In genomic region chr6:17615794-17616193, GRCh38 we compare ENCODE assay signal across 35 cellular contexts.
"Had no signal": no experiment of that assay in that cellular context is flagged by ENCODE, and none has a peak within 500 bp of the region (broad histone marks: within the 10 kb centered on the region; RNA-seq: fewer than 3 reads in every experiment).

No MANE protein-coding gene starts in this region.

- ATAC-seq: activated CD8-positive, alpha-beta T cell treated with anti-CD3 and anti-CD28 coated beads for 36 hours; activated naive CD4-positive, alpha-beta T cell treated with anti-CD3 and anti-CD28 coated beads, Interleukin-2, amount 50 U/mL, for 72 hours; activated T-cell treated with anti-CD3 and anti-CD28 coated beads, Interleukin-2, amount 50 U/mL, for 4 hours; activated T-cell treated with anti-CD3 and anti-CD28 coated beads, Interleukin-2, amount 50 U/mL, for 72 hours; activated T-helper 17 cell treated with anti-CD3 and anti-CD28 coated beads, Interleukin-2, amount 50 U/mL, for 72 hours; body of pancreas had no signal

- H3K9me3 ChIP-seq: adrenal gland, body of pancreas, breast epithelium had no signal

- H3K27me3 ChIP-seq: adrenal gland, body of pancreas, brain microvascular endothelial cell, breast epithelium had no signal

- H3K4me1 ChIP-seq: adrenal gland, breast epithelium had no signal

- H3K4me3 ChIP-seq: adrenal gland, body of pancreas, breast epithelium had no signal

- H3K27ac ChIP-seq: adrenal gland, body of pancreas, brain microvascular endothelial cell, breast epithelium, VCaP had no signal

- DNase-seq: activated B cell treated with CpG ODN at 0.5 μM for 24 hours; activated CD4-positive, alpha-beta memory T cell treated with anti-CD3 and anti-CD28 coated beads for 36 hours; activated CD4-positive, alpha-beta T cell treated with anti-CD3 and anti-CD28 coated beads for 4 hours; activated CD4-positive, alpha-beta T cell treated with anti-CD3 and anti-CD28 coated beads, Interleukin-2, amount 10 ng/mL, durations not matched to agents 24 days and 14 days; activated CD4-positive, alpha-beta T cell treated with anti-CD3 and anti-CD28 coated beads, Interleukin-2, amount 50 U/mL, for 1 hour; activated CD4-positive, alpha-beta T cell treated with anti-CD3 and anti-CD28 coated beads, Interleukin-2, amount 50 U/mL, for 4 hours; activated CD4-positive, CD25-positive, alpha-beta regulatory T cell treated with anti-CD3 and anti-CD28 coated beads, Interleukin-2, amount 50 U/mL, for 72 hours; activated CD8-positive, alpha-beta memory T cell treated with anti-CD3 and anti-CD28 coated beads, Interleukin-2, amount 50 U/mL, for 4 hours; activated CD8-positive, alpha-beta T cell treated with anti-CD3 and anti-CD28 coated beads for 36 hours; activated effector memory CD4-positive, alpha-beta T cell treated with anti-CD3 and anti-CD28 coated beads, Interleukin-2, amount 50 U/mL, for 16 hours; activated gamma-delta T cell treated with Interleukin-2 at 50 U/mL for 16 hours; activated naive CD4-positive, alpha-beta T cell; activated naive CD4-positive, alpha-beta T cell treated with anti-CD3 and anti-CD28 coated beads for 36 hours; activated naive CD4-positive, alpha-beta T cell treated with anti-CD3 and anti-CD28 coated beads, Interleukin-2, amount 50 U/mL, for 16 hours; activated naive CD8-positive, alpha-beta T cell treated with anti-CD3 and anti-CD28 coated beads for 36 hours; activated T-cell treated with anti-CD3 and anti-CD28 coated beads for 4 hours; activated T-cell treated with anti-CD3 and anti-CD28 coated beads, Interleukin-2, amount 50 U/mL, for 1 hour; activated T-cell treated with anti-CD3 and anti-CD28 coated beads, Interleukin-2, amount 50 U/mL, for 4 hours; activated T-cell treated with anti-CD3 and anti-CD28 coated beads, Interleukin-2, amount 50 U/mL, for 72 hours; adrenal gland; amniotic stem cell; aorta; body of pancreas; brain microvascular endothelial cell; caudate nucleus; SW 1271; T-helper 1 cell; T-helper 2 cell; T-helper 9 cell had no signal

- FAIRE-seq: astrocyte, TTC549 had no signal
